In genomic region chr5:141501805-141502204, GRCh38 we compare ENCODE assay signal across 26 cellular contexts. TPM values are rescaled to one million over a fixed set of nuclear protein-coding genes. Genes with fewer than 3 reads are reported as not detected.
DNase-seq lines count a peak whose midpoint lies in the region; FAIRE-seq and TF ChIP-seq lines count a peak whose summit lies in the region.
"Had no signal": no experiment of that assay in that cellular context is flagged by ENCODE, and none has a peak within 500 bp of the region (broad histone marks: within the 10 kb centered on the region; RNA-seq: fewer than 3 reads in every experiment).

No MANE protein-coding gene starts in this region.

- no peak for TF ChIP-seq EP300 in sigmoid colon (IDR thresholded peaks at IDR 0.05)
- no peak for TF ChIP-seq EP300 in transverse colon (IDR thresholded peaks at IDR 0.05; ENCODE audit: low read depth)

- H3K27me3 ChIP-seq in H9 (ENCODE audit: insufficient read depth, low read length) = no peaks in the 10 kb centered on the region
- no peaks in the 10 kb centered on the region for H3K27me3 ChIP-seq in sigmoid colon
- H3K27me3 ChIP-seq in transverse colon = no peaks in the 10 kb centered on the region

- no peaks in the 10 kb centered on the region for H3K9me3 Mint-ChIP-seq in H9

- no peak for DNase-seq in H9
- peak; percentile 47 for DNase-seq in left kidney (ENCODE audit: low read depth, low spot score)
- DNase-seq in sigmoid colon = peak; percentile 47
- DNase-seq in transverse colon = no peak
- no peak for DNase-seq in cerebellar cortex (ENCODE audit: low spot score)
- DNase-seq in urothelium cell line (ENCODE audit: low spot score) = no peak
- DNase-seq: Caco-2; CD4-positive, alpha-beta memory T cell; DND-41; KG1; NCI-H1092; NCI-H1436; NCI-H187 treated with DMSO at 0.1 percent for 48 hours; NCI-H2107; NCI-H510A; NCI-H748 treated with DMSO at 0.1 percent for 48 hours; PC-9; RPMI8226; SHP77 had no signal

- H3K4me1 Mint-ChIP-seq in H9 = peaks cover 4 to 5% of the 10 kb centered on the region in 2 experiments
- H3K4me1 Mint-ChIP-seq: CD4-positive, alpha-beta memory T cell had no signal

- H3K23ac ChIP-seq in H9 (ENCODE audit: insufficient read length, low read depth, low read length) = no peak overlapping the region

- H3K79me1 ChIP-seq in H9 (ENCODE audit: insufficient read depth, low read depth, low read length, poor library complexity, severe bottlenecking) = no peaks in the 10 kb centered on the region

- no peak overlapping the region for H2BK15ac ChIP-seq in H9 (ENCODE audit: low read depth, low read length)

- H4K5ac ChIP-seq in H9 (ENCODE audit: insufficient read length, low read depth, low read length) = no peak overlapping the region

- H3K4me2 ChIP-seq in H9 (ENCODE audit: insufficient read depth, insufficient read length, low read length) = no peak overlapping the region
- H3K4me2 ChIP-seq: PC-9 had no signal

- no peaks in the 10 kb centered on the region for H3K4me1 ChIP-seq in H9 (ENCODE audit: insufficient read depth, low read length)
- peaks cover 0 to 5% (median 3%) of the 10 kb centered on the region in 4 donors for H3K4me1 ChIP-seq in sigmoid colon
- peaks cover 0 to 4% (median under 1%) of the 10 kb centered on the region in 4 donors for H3K4me1 ChIP-seq in transverse colon
- H3K4me1 ChIP-seq: Caco-2 had no signal

- H2AFZ ChIP-seq in H9 (ENCODE audit: low read length) = no peak overlapping the region
- H2AFZ ChIP-seq: PC-9 had no signal

- no peaks in the 10 kb centered on the region for H3K79me2 ChIP-seq in H9 (ENCODE audit: insufficient read depth, low read length)

- peaks cover 6 to 16% (median 8%) of the 10 kb centered on the region in 3 experiments; a peak in 6 of 7 replicates for H3K36me3 Mint-ChIP-seq in H9 (ENCODE audit: insufficient read depth in 1 of 3, low read depth in 3 of 3)

- H2BK5ac ChIP-seq in H9 (ENCODE audit: insufficient read length, low read length) = no peak overlapping the region

- no peak overlapping the region for H3K18ac ChIP-seq in H9 (ENCODE audit: insufficient read length, low read depth, low read length)

- H2BK12ac ChIP-seq in H9 (ENCODE audit: insufficient read length, low read depth, low read length) = no peak overlapping the region

- no CpG with 5 or more reads among the region's 7 CpGs for WGBS in H9 (ENCODE audit: extremely low coverage, insufficient read length, low lambda C conversion rate)
- WGBS in sigmoid colon, 2 donors = 89 to 94% methylated on average over 7 of the region's 7 CpGs
- 79 to 94% methylated on average over 3 to 7 of the region's 7 CpGs for WGBS in transverse colon (ENCODE audit: low coverage in 1 of 2), 2 donors

- intact Hi-C loops in sigmoid colon (cut with DNase I) = no loop called here
- intact Hi-C loops in transverse colon (cut with DNase I; ENCODE audit: low total_unique reads) = no loop called here

- H3K9ac ChIP-seq in H9 (ENCODE audit: extremely low read depth, insufficient read length, low read length) = no peak overlapping the region

- TF ChIP-seq POLR2A in sigmoid colon (IDR thresholded peaks at IDR 0.05) (no peak), transverse colon (IDR thresholded peaks at IDR 0.05) (no peak)

- no peak overlapping the region for H4K91ac ChIP-seq in H9 (ENCODE audit: insufficient read length, low read depth, low read length)

- no peaks in the 10 kb centered on the region; the same call in 1 of the 2 replicates for H3K27me3 Mint-ChIP-seq in H9 (ENCODE audit: low read depth)

- H3K4ac ChIP-seq in H9 (ENCODE audit: low read depth, low read length) = no peak overlapping the region

- H4K20me1 ChIP-seq in H9 (ENCODE audit: control insufficient read depth, insufficient read depth, insufficient read length) = no peaks in the 10 kb centered on the region

- no peak overlapping the region for H3T11ph ChIP-seq in H9 (ENCODE audit: low read length)

- no peak overlapping the region for H4K8ac ChIP-seq in H9 (replicated peaks; ENCODE audit: insufficient read length, low read depth, low read length)

- TF ChIP-seq CTCF in H9 (conservative IDR thresholded peaks at IDR 0.05) (no peak), sigmoid colon (IDR thresholded peaks at IDR 0.05) (no peak), transverse colon (IDR thresholded peaks at IDR 0.05) (no peak)

- in situ Hi-C loops in transverse colon (cut with MboI; ENCODE audit: low pct_ligation_motif_present in 1 of 4, low pct_unique_long_range_greater_than_20kb in 1 of 4, low sequenced_read_pairs in 3 of 4) = no loop called here

- H3K56ac ChIP-seq in H9 (ENCODE audit: insufficient read length, low read depth, low read length) = no peak overlapping the region

- peaks cover 0 to 46% (median 6%) of the 10 kb centered on the region in 4 donors for H3K36me3 ChIP-seq in sigmoid colon
- H3K36me3 ChIP-seq in transverse colon = no peaks in the 10 kb centered on the region

- peak overlapping the region in 2 of 3 experiments; percentile 5 to 68; a peak in 2 of 7 replicates for H3K27ac Mint-ChIP-seq in H9

- FAIRE-seq in urothelium cell line (lab: Jason Lieb, UNC) = no peak
- FAIRE-seq: GM12878, H1, HepG2 had no signal

- no peaks in the 10 kb centered on the region for H3K9me3 ChIP-seq in H9 (ENCODE audit: control insufficient read depth, low read depth, low read length)
- H3K9me3 ChIP-seq in sigmoid colon = no peaks in the 10 kb centered on the region
- no peaks in the 10 kb centered on the region for H3K9me3 ChIP-seq in transverse colon
- H3K9me3 ChIP-seq: Caco-2 had no signal

- no peak overlapping the region for H2BK120ac ChIP-seq in H9 (ENCODE audit: low read depth, low read length, poor library complexity, severe bottlenecking)

- H3K27ac ChIP-seq in H9 (ENCODE audit: insufficient read length, low read depth, low read length) (no peak overlapping the region), angular gyrus (ENCODE audit: low read depth, low read length) (peak overlapping the region; percentile 41), sigmoid colon (no peak overlapping the region), transverse colon (no peak overlapping the region)
- H3K27ac ChIP-seq: HL-60, PC-9, SK-N-MC had no signal

- no peak overlapping the region for H2BK20ac ChIP-seq in H9 (ENCODE audit: low read depth, low read length, poor library complexity, severe bottlenecking)

- no peak overlapping the region for H3K14ac ChIP-seq in H9 (ENCODE audit: insufficient read depth, low read length)

- H3K4me3 ChIP-seq in sigmoid colon (no peak overlapping the region), transverse colon (no peak overlapping the region)
- H3K4me3 ChIP-seq: GM12878, PC-9, SK-N-MC had no signal

- H2AK5ac ChIP-seq in H9 (ENCODE audit: insufficient read length, low read length) = no peak overlapping the region

- peak overlapping the region in 1 of 2 experiments; percentile 12; a peak in 2 of 5 replicates for H3K4me3 Mint-ChIP-seq in H9

- H3K23me2 ChIP-seq in H9 (ENCODE audit: insufficient read length, low read depth, low read length, poor library complexity, severe bottlenecking) = no peaks in the 10 kb centered on the region

RNA-seq across cellular contexts. Expression of gene PCDHGC5, which starts 12.9 kb away (rescaled TPM):
- total RNA-seq in H9 (2021) = 0.57 and 0.66 TPM in 2 replicates
- 1 to 10 TPM; 1.1 to 5.6 (median 3.6) TPM for total RNA-seq in sigmoid colon
- under 1 TPM in 2 of 3 donors, not detected in 1; 0.26 to 0.60 TPM for polyA plus RNA-seq in sigmoid colon
- 1 to 10 TPM in 2 of 4 donors, under 1 TPM in 2; 0.20 to 2.5 (median 1.0) TPM for total RNA-seq in transverse colon
- total RNA-seq: CD4-positive, alpha-beta memory T cell; HepG2; PC-9 had no signal
- polyA plus RNA-seq: CD4-positive, alpha-beta memory T cell had no signal

RNA-seq across cellular contexts. Expression of gene PCDHGC4, which starts 17.0 kb away (rescaled TPM):
- total RNA-seq in H9 (2021) (4.0 and 4.3 TPM in 2 replicates), sigmoid colon (1 to 10 TPM; 2.5 to 8.6 (median 5.2) TPM), transverse colon (10 to 100 TPM in 1 of 4 donors, 1 to 10 TPM in 3; 1.8 to 26.5 (median 2.7) TPM)
- under 1 TPM in 1 of 3 donors, not detected in 2; 0.47 TPM for polyA plus RNA-seq in sigmoid colon
- total RNA-seq: CD4-positive, alpha-beta memory T cell; HT-29; PC-9 had no signal
- polyA plus RNA-seq: HepG2 had no signal

RNA-seq across cellular contexts. Expression of gene PCDHGC3, which starts 26.0 kb away (rescaled TPM):
- total RNA-seq in H9 (2021) (19.8 and 22.6 TPM in 2 replicates), sigmoid colon (10 to 100 TPM; 31.4 to 47.8 (median 39.4) TPM), transverse colon (10 to 100 TPM in 3 of 4 donors, 1 to 10 TPM in 1; 6.0 to 17.0 (median 13.6) TPM)
- polyA plus RNA-seq in sigmoid colon = 10 to 100 TPM in 2 of 3 donors, 1 to 10 TPM in 1; 5.1 to 24.1 (median 23.4) TPM

Comparison
In these comparisons a context has a peak if more than half of its experiments do, and no peak if none do; other contexts are left out.
1. DNase-seq: peak in left kidney (single experiment) and sigmoid colon (single experiment); none in H9 (single experiment), transverse colon (single experiment), cerebellar cortex (single experiment) and urothelium cell line (single experiment).